In the genomic region with DNA sequence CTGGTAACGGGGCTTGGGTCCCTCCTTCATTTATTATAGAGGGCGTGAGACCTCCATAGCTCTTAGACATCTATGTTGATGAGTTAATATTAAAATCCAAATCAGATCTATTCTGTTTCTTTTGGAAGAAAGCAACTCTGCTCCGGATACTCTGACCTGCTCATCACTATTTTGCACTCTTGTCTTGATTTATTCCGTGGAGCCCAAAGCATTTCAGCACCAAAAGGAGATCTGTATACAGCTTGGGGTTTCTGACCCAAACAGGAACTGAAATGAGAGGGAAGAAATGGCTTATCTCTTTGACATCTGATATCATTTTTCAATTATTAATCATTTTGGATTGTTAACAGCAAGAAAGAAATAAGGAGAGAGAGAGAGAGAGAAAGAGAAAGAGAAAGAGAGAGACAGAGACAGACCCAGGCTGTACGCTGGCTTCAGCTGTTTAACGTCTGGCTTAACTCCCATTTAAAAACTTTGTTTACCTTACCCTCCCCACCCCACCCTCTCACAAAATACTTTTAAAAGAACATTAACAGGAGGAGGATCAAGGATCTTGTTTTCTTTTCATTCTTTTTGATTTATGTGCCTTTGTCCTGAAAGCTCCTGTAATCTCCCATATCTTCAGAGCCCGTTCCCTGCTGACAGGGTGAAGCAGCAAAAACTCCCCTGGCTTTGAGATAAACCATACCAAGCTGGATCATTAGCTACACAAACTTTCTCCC, we compare ENCODE assay signal across 2 cellular contexts.
TF ChIP-seq lines count a peak whose summit lies in the region.

No MANE protein-coding gene starts in this region.

TF ChIP-seq in HEK293, 187 proteins besides CTCF, POLR2A, EP300 and RAD21 (continued from another document and continues in another):
- TF ChIP-seq, protein P1, sequence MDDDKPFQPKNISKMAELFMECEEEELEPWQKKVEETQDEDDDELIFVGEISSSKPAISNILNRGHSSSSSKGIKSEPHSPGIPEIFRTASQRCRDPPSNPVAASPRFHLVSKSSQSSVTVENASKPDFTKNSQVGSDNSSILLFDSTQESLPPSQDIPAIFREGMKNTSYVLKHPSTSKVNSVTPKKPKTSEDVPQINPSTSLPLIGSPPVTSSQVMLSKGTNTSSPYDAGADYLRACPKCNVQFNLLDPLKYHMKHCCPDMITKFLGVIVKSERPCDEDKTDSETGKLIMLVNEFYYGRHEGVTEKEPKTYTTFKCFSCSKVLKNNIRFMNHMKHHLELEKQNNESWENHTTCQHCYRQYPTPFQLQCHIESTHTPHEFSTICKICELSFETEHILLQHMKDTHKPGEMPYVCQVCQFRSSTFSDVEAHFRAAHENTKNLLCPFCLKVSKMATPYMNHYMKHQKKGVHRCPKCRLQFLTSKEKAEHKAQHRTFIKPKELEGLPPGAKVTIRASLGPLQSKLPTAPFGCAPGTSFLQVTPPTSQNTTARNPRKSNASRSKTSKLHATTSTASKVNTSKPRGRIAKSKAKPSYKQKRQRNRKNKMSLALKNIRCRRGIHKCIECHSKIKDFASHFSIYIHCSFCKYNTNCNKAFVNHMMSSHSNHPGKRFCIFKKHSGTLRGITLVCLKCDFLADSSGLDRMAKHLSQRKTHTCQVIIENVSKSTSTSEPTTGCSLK (tag by site-specific recombination; IDR thresholded peaks at IDR 0.05): no peak
- TF ChIP-seq ZNF677 (tag by site-specific recombination; IDR thresholded peaks at IDR 0.05): no peak
- TF ChIP-seq, protein P2, sequence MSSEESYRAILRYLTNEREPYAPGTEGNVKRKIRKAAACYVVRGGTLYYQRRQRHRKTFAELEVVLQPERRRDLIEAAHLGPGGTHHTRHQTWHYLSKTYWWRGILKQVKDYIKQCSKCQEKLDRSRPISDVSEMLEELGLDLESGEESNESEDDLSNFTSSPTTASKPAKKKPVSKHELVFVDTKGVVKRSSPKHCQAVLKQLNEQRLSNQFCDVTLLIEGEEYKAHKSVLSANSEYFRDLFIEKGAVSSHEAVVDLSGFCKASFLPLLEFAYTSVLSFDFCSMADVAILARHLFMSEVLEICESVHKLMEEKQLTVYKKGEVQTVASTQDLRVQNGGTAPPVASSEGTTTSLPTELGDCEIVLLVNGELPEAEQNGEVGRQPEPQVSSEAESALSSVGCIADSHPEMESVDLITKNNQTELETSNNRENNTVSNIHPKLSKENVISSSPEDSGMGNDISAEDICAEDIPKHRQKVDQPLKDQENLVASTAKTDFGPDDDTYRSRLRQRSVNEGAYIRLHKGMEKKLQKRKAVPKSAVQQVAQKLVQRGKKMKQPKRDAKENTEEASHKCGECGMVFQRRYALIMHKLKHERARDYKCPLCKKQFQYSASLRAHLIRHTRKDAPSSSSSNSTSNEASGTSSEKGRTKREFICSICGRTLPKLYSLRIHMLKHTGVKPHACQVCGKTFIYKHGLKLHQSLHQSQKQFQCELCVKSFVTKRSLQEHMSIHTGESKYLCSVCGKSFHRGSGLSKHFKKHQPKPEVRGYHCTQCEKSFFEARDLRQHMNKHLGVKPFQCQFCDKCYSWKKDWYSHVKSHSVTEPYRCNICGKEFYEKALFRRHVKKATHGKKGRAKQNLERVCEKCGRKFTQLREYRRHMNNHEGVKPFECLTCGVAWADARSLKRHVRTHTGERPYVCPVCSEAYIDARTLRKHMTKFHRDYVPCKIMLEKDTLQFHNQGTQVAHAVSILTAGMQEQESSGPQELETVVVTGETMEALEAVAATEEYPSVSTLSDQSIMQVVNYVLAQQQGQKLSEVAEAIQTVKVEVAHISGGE (tag by site-specific recombination; conservative IDR thresholded peaks at IDR 0.05; ENCODE audit: low read depth): no peak
- TF ChIP-seq ZFHX2 (tag by site-specific recombination; conservative IDR thresholded peaks at IDR 0.05): no peak
- no peak for TF ChIP-seq BCL11A (tag by site-specific recombination; IDR thresholded peaks at IDR 0.05; ENCODE audit: low read depth)
- TF ChIP-seq, protein P3, sequence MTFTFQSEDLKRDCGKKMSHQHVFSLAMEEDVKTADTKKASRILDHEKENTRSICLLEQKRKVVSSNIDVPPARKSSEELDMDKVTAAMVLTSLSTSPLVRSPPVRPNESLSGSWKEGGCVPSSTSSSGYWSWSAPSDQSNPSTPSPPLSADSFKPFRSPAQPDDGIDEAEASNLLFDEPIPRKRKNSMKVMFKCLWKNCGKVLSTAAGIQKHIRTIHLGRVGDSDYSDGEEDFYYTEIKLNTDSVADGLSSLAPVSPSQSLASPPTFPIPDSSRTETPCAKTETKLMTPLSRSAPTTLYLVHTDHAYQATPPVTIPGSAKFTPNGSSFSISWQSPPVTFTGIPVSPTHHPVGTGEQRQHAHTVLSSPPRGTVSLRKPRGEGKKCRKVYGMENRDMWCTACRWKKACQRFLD (tag by site-specific recombination; IDR thresholded peaks at IDR 0.05): no peak
- no peak for TF ChIP-seq SCRT2 (tag by site-specific recombination; IDR thresholded peaks at IDR 0.05)
- no peak for TF ChIP-seq ZNF114 (tag by site-specific recombination; IDR thresholded peaks at IDR 0.05)
- TF ChIP-seq ZNF791 (tag by site-specific recombination; IDR thresholded peaks at IDR 0.05): no peak
- no peak for TF ChIP-seq ZNF664 (tag by site-specific recombination; IDR thresholded peaks at IDR 0.05)
- peak; percentile 26; the same call in 1 of the 2 replicates for TF ChIP-seq ZNF629 (tag by site-specific recombination; IDR thresholded peaks at IDR 0.05)
- no peak for TF ChIP-seq ZNF175 (tag by site-specific recombination; IDR thresholded peaks at IDR 0.05)
- no peak for TF ChIP-seq ZNF37A (tag by site-specific recombination; IDR thresholded peaks at IDR 0.05)
- TF ChIP-seq EGR2 (tag by site-specific recombination; IDR thresholded peaks at IDR 0.05; ENCODE audit: low read depth): no peak
- peak; percentile 89 for TF ChIP-seq ZNF843 (tag by site-specific recombination; IDR thresholded peaks at IDR 0.05)
- no peak for TF ChIP-seq ZNF266 (tag by site-specific recombination; IDR thresholded peaks at IDR 0.05; ENCODE audit: low read depth)
- no peak for TF ChIP-seq ZNF571 (tag by site-specific recombination; IDR thresholded peaks at IDR 0.05)
- no peak for TF ChIP-seq ZNF701 (tag by site-specific recombination; IDR thresholded peaks at IDR 0.05)
- TF ChIP-seq ZNF211 (tag by site-specific recombination; IDR thresholded peaks at IDR 0.05; ENCODE audit: low read depth): no peak
- no peak for TF ChIP-seq ZNF416 (tag by site-specific recombination; IDR thresholded peaks at IDR 0.05)
- no peak for TF ChIP-seq ZEB2 (tag by site-specific recombination; IDR thresholded peaks at IDR 0.05)
- no peak for TF ChIP-seq ZNF274 (IDR thresholded peaks at IDR 0.05; ENCODE audit: low read length)
- TF ChIP-seq ZNF274 (tag by site-specific recombination; IDR thresholded peaks at IDR 0.05; ENCODE audit: borderline replicate concordance): no peak
- no peak for TF ChIP-seq ZNF121 (tag by site-specific recombination; IDR thresholded peaks at IDR 0.05)
- TF ChIP-seq ZNF169 (tag by site-specific recombination; IDR thresholded peaks at IDR 0.05): no peak
- no peak for TF ChIP-seq ZNF350 (tag by site-specific recombination; IDR thresholded peaks at IDR 0.05)
- TF ChIP-seq, protein P4, sequence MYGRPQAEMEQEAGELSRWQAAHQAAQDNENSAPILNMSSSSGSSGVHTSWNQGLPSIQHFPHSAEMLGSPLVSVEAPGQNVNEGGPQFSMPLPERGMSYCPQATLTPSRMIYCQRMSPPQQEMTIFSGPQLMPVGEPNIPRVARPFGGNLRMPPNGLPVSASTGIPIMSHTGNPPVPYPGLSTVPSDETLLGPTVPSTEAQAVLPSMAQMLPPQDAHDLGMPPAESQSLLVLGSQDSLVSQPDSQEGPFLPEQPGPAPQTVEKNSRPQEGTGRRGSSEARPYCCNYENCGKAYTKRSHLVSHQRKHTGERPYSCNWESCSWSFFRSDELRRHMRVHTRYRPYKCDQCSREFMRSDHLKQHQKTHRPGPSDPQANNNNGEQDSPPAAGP (tag by site-specific recombination; IDR thresholded peaks at IDR 0.05): peak; percentile 91

TF ChIP-seq in K562, 482 proteins besides CTCF, POLR2A, EP300 and RAD21 (continued from another document):
- no peak; the same call in 1 of the 2 replicates for TF ChIP-seq MAFG (tag; conservative IDR thresholded peaks at IDR 0.05)
- TF ChIP-seq CEBPB (tag; IDR thresholded peaks at IDR 0.05): no peak
- TF ChIP-seq PURB (CRISPR knock-in tag; IDR thresholded peaks at IDR 0.05; ENCODE audit: low read depth): no peak
